24 cellular contexts compared by ENCODE assay signal in the genomic region with DNA sequence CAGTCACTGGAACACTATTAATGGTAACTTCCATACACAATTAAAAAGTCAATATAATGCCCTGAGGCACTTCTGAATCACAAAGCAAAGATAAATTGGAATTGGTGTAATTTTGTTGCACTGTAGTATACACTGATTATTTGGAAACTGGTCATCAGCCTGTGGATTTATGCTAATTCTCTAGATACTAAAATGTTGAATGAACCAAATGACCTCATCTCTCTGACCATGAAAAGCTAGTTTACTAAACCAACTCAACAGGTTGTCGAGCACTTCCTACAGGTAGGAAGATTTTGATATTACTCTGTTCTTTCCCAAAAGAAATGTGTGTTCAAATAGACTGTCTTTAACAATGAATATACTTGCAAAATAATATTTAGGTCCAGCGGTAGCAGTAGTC. TPM values are rescaled to one million over a fixed set of nuclear protein-coding genes. Genes with fewer than 3 reads are reported as not detected.
DNase-seq lines count a peak whose midpoint lies in the region; ATAC-seq, FAIRE-seq and TF ChIP-seq lines count a peak whose summit lies in the region.
"Had no signal": no experiment of that assay in that cellular context is flagged by ENCODE, and none has a peak within 500 bp of the region (broad histone marks: within the 10 kb centered on the region; RNA-seq: fewer than 3 reads in every experiment).

No MANE protein-coding gene starts in this region.

- H3K27ac Mint-ChIP-seq in nephron progenitor cell: no peak overlapping the region
- no peak overlapping the region for H3K27ac Mint-ChIP-seq in stimulated activated memory B cell treated with anti-CD40 and anti-IgM and Interleukin-4, amounts not matched to agents 10 μg/mL and 1 μg/mL and 100 μg/mL, for 72 hours
- H3K27ac Mint-ChIP-seq: activated naive CD4-positive, alpha-beta T cell treated with anti-CD3 and anti-CD28 coated beads, Interleukin-2, amount 50 U/mL, for 72 hours; naive thymus-derived CD8-positive, alpha-beta T cell; stimulated activated naive CD8-positive, alpha-beta T cell treated with anti-CD3 and anti-CD28 coated beads, Interleukin-15, Interleukin-2, amounts not matched to agents 100 ng/mL and 50 ng/mL, for 24 hours had no signal

- no peaks in the 10 kb centered on the region; the same call in 1 of the 2 replicates for H3K9me3 ChIP-seq in AG04450 (ENCODE audit: control insufficient read depth, insufficient read depth, low read length)
- H3K9me3 ChIP-seq: BE2C, Caco-2, transverse colon had no signal

- H3K4me3 Mint-ChIP-seq in nephron progenitor cell: peak overlapping the region; percentile 94
- no peak overlapping the region for H3K4me3 Mint-ChIP-seq in stimulated activated memory B cell treated with anti-CD40 and anti-IgM and Interleukin-4, amounts not matched to agents 10 μg/mL and 1 μg/mL and 100 μg/mL, for 72 hours
- H3K4me3 Mint-ChIP-seq: naive thymus-derived CD8-positive, alpha-beta T cell; stimulated activated naive CD8-positive, alpha-beta T cell treated with anti-CD3 and anti-CD28 coated beads, Interleukin-15, Interleukin-2, amounts not matched to agents 100 ng/mL and 50 ng/mL, for 24 hours had no signal

- POLR2A ChIA-PET in AG04450 (lab: Yijun Ruan, JAX): no interaction called here

- peak; percentile 46 for FAIRE-seq in endometrium (lab: Jason Lieb, UNC)
- FAIRE-seq: TTC549 had no signal

- no peak for DNase-seq in AG04450 (ENCODE audit: low read depth, low spot score)
- peak; percentile 92 for DNase-seq in NCI-H146 (lab: John Stamatoyannopoulos, UW)
- DNase-seq in nephron progenitor cell: no peak
- DNase-seq in NCI-H526 (lab: John Stamatoyannopoulos, UW): no peak
- no peak for DNase-seq in stimulated activated CD4-positive, alpha-beta T cell treated with anti-CD3 and anti-CD28 coated beads, Interleukin-4, amount 100 ng/mL, for 24 hours
- DNase-seq: activated CD8-positive, alpha-beta memory T cell treated with anti-CD3 and anti-CD28 coated beads for 24 hours; BE2C; Caco-2; effector memory CD4-positive, alpha-beta T cell; hippocampal formation; Kasumi-1; naive thymus-derived CD8-positive, alpha-beta T cell; NCI-H1092 treated with DMSO at 0.1 percent for 48 hours; NCI-H2107; NCI-H510A; transverse colon had no signal

- TF ChIP-seq CTCF in AG04450 (IDR thresholded peaks at IDR 0.05; ENCODE audit: low read depth, low read length): no peak
- no peak for TF ChIP-seq CTCF in nephron progenitor cell (IDR thresholded peaks at IDR 0.05)

- H3K27me3 ChIP-seq in AG04450 (ENCODE audit: control insufficient read depth, insufficient read depth, low read length): no peaks in the 10 kb centered on the region
- H3K27me3 ChIP-seq: BE2C, transverse colon had no signal

- peaks cover 74% of the 10 kb centered on the region for H3K36me3 Mint-ChIP-seq in nephron progenitor cell (ENCODE audit: low read depth)
- no peaks in the 10 kb centered on the region for H3K36me3 Mint-ChIP-seq in stimulated activated memory B cell treated with anti-CD40 and anti-IgM and Interleukin-4, amounts not matched to agents 10 μg/mL and 1 μg/mL and 100 μg/mL, for 72 hours
- H3K36me3 Mint-ChIP-seq: activated naive CD4-positive, alpha-beta T cell treated with anti-CD3 and anti-CD28 coated beads, Interleukin-2, amount 50 U/mL, for 72 hours; naive thymus-derived CD8-positive, alpha-beta T cell had no signal

- H3K4me1 Mint-ChIP-seq in nephron progenitor cell: peaks cover 76% of the 10 kb centered on the region
- H3K4me1 Mint-ChIP-seq in stimulated activated memory B cell treated with anti-CD40 and anti-IgM and Interleukin-4, amounts not matched to agents 10 μg/mL and 1 μg/mL and 100 μg/mL, for 72 hours: peaks cover 8% of the 10 kb centered on the region

- H3K4me3 ChIP-seq in AG04450 (ENCODE audit: low read depth, low read length): peak overlapping the region; percentile 93; the same call in 1 of the 2 replicates
- H3K4me3 ChIP-seq: skin epidermis, transverse colon had no signal

- no peak overlapping the region for H3K27ac ChIP-seq in AG04450 (ENCODE audit: low read depth, low read length)
- H3K27ac ChIP-seq: skin epidermis, transverse colon had no signal

- H3K9me3 Mint-ChIP-seq in nephron progenitor cell: no peaks in the 10 kb centered on the region
- no peaks in the 10 kb centered on the region for H3K9me3 Mint-ChIP-seq in stimulated activated memory B cell treated with anti-CD40 and anti-IgM and Interleukin-4, amounts not matched to agents 10 μg/mL and 1 μg/mL and 100 μg/mL, for 72 hours
- H3K9me3 Mint-ChIP-seq: activated naive CD4-positive, alpha-beta T cell treated with anti-CD3 and anti-CD28 coated beads, Interleukin-2, amount 50 U/mL, for 72 hours; naive thymus-derived CD8-positive, alpha-beta T cell; stimulated activated naive CD8-positive, alpha-beta T cell treated with anti-CD3 and anti-CD28 coated beads, Interleukin-15, Interleukin-2, amounts not matched to agents 100 ng/mL and 50 ng/mL, for 24 hours had no signal

- no peak for ATAC-seq in GM21526 (IDR thresholded peaks at IDR 0.05; ENCODE audit: low FRiP score, unreplicated experiment)
- no peak for ATAC-seq in stimulated activated memory B cell treated with anti-CD40 and anti-IgM and Interleukin-4, amounts not matched to agents 10 μg/mL and 1 μg/mL and 100 μg/mL, for 72 hours
- ATAC-seq: activated naive CD4-positive, alpha-beta T cell treated with anti-CD3 and anti-CD28 coated beads, Interleukin-2, amount 50 U/mL, for 72 hours; HCT116; naive thymus-derived CD8-positive, alpha-beta T cell had no signal

- H3K27me3 Mint-ChIP-seq in nephron progenitor cell (ENCODE audit: low read depth, poor library complexity): no peaks in the 10 kb centered on the region
- peaks cover 51% of the 10 kb centered on the region for H3K27me3 Mint-ChIP-seq in stimulated activated memory B cell treated with anti-CD40 and anti-IgM and Interleukin-4, amounts not matched to agents 10 μg/mL and 1 μg/mL and 100 μg/mL, for 72 hours

- CTCF ChIA-PET in AG04450 (lab: Charles Lee): interaction anchor here (1.2 kb wide), 1 partner anchor 1308 kb away, joined by 3 read pairs; no protein-coding TSS in a partner anchor

RNA-seq across cellular contexts. Expression of a gene that starts 5.3 kb away (rescaled TPM):
- 181 and 218 TPM in 2 replicates for polyA plus RNA-seq in AG04450 (2011; rRNA removed)
- 276 and 278 TPM in 2 replicates for polyA minus RNA-seq in AG04450 (2011; rRNA and poly(A)+ RNA removed)
- polyA plus RNA-seq: naive thymus-derived CD8-positive, alpha-beta T cell had no signal
